ENCODE assay signal across 1 cellular context in the genomic region with DNA sequence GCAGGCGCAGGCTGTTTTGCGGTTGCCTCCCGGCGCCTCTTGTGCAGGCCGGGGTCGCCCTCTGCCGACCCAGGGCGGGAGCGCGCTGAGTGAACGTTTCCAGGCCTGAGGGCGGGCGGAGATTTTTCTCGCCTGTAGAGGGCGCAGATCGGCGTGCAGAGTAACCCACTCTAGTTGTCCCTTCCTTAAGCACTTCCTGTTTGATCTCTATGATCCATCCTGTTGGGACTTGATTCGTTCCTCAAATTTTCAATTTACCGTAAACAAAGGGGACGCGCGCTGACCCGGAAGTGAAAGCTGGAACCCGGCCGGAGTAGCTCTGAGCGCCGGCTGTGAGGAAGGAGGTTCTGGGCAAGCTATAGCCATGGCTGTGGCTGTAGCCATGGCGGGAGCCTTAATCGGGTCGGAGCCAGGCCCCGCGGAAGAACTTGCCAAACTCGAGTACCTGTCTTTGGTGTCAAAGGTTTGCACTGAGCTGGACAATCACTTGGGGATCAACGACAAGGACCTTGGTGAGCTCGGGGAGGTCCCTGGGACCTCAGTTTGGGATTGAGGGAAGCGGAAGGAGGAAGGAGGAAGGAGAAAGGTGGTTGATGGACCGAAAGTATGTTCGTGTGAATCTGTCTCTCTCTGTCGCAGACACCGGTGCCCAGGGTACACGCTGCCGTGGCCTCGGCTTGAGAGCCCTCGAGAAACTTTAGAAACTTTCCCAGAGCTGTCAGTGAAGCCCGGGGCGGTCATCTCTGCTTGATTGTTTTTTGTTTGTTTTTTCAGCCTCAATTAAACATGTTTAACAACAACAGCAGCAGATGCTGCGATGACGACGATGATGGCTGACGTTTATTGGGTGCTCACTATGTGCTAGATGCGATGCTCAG.
TF ChIP-seq lines count a peak whose summit lies in the region.

TSS of gene DHX8 (plus strand) at position 302 of the 878 bp plus-strand sequence. CDS start at position 365, 63 bp downstream.

TF ChIP-seq in IMR-90, 13 proteins besides CTCF, POLR2A, EP300 and RAD21 (continued from another document):
- TF ChIP-seq SMC3 (IDR thresholded peaks at IDR 0.05; ENCODE audit: low read depth, low read length) (peak; percentile 100), MAZ (IDR thresholded peaks at IDR 0.05; ENCODE audit: borderline replicate concordance, low read depth, low read length) (peak; percentile 54; the same call in 1 of the 2 replicates)
